19 cellular contexts compared by ENCODE assay signal in the genomic region with DNA sequence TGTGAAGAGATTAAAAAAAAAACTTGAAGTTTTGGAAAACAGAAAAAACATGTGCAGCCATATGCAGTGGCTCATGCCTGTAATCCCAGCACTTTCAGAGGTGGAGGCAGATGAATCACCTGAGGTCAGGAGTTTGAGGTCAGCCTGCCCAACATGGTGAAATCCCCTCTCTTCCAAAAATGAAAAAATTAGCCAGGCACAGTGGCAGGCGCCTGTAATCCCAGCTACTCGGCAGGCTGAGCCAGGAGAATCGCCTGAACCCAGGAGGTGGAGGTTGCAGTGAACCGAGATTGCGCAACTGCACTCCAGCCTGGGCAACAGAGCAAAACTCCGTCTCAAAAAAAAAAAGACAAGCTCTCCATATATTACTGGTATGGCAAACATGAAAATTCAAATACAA. TPM values are rescaled to one million over a fixed set of nuclear protein-coding genes. Genes with fewer than 3 reads are reported as not detected.
A peak's percentile ranks its signal among the peaks of the same experiment; 100 is the strongest.
DNase-seq lines count a peak whose midpoint lies in the region; FAIRE-seq and TF ChIP-seq lines count a peak whose summit lies in the region.
"Had no signal": no experiment of that assay in that cellular context is flagged by ENCODE, and none has a peak within 500 bp of the region (broad histone marks: within the 10 kb centered on the region; RNA-seq: fewer than 3 reads in every experiment).

No MANE protein-coding gene starts in this region.

- H3K36me3 Mint-ChIP-seq in MCF 10A (ENCODE audit: insufficient read depth, unreplicated experiment) = no peaks in the 10 kb centered on the region

- H3K9ac ChIP-seq in H1 (replicated peaks in 1 of 4; ENCODE audit: extremely low read depth in 1 of 4, low read depth in 3 of 4, low read length in 3 of 4) = no peak overlapping the region

- intact Hi-C loops in MCF 10A (cut with micrococcal nuclease) = no loop called here
- intact Hi-C loops in breast epithelium (cut with DNase I; ENCODE audit: low total_unique reads) = no loop called here
- intact Hi-C loops in thyroid gland (cut with DNase I) = no loop called here
- intact Hi-C loops in ovary (cut with DNase I) = no loop called here

- no peak overlapping the region for H4K5ac ChIP-seq in H1 (ENCODE audit: insufficient read length, low read depth, low read length)

- H4K20me1 ChIP-seq in H1 (replicated peaks in 1 of 2; ENCODE audit: control insufficient read depth in 1 of 2, insufficient read depth in 2 of 2, low read length in 2 of 2) = no peaks in the 10 kb centered on the region

- H3K27me3 ChIP-seq in breast epithelium (no peaks in the 10 kb centered on the region), H1 (replicated peaks in 1 of 4; ENCODE audit: control insufficient read depth in 3 of 4, extremely low read depth in 1 of 4, insufficient read depth in 3 of 4, low read length in 3 of 4) (peaks cover 0 to 2% (median 0%) of the 10 kb centered on the region in 4 experiments; a peak in 1 of 7 replicates), thyroid gland (no peaks in the 10 kb centered on the region), ovary (no peaks in the 10 kb centered on the region)

- CTCF ChIA-PET in MCF 10A (lab: Yijun Ruan, JAX) = interaction anchor here (0.6 kb wide), 1 partner anchor 1061 kb away, joined by 3 read pairs; no protein-coding TSS in a partner anchor
- CTCF ChIA-PET in H1 (lab: Charles Lee; ENCODE audit: partially characterized antibody) = interaction anchor here (0.6 to 2.0 kb wide), 7 partner anchors 8 to 1161 kb away, joined by 3 to 4 read pairs (median 4); a partner anchor contains a TSS

- no peak overlapping the region for H2BK15ac ChIP-seq in H1 (ENCODE audit: low read length)

- no peaks in the 10 kb centered on the region for H3K79me1 ChIP-seq in H1 (ENCODE audit: low read depth, low read length)

- no TSS peak for BruUV-seq in MCF 10A (replicated peaks; lab: Mats Ljungman, UMichigan)

- TF ChIP-seq CTCF in MCF 10A (IDR thresholded peaks at IDR 0.05; ENCODE audit: unreplicated experiment) = no peak
- TF ChIP-seq CTCF in breast epithelium (IDR thresholded peaks at IDR 0.05) = no peak
- no peak for TF ChIP-seq CTCF in H1 (IDR thresholded peaks at IDR 0.05; ENCODE audit: control extremely low read depth in 1 of 3, insufficient read depth in 1 of 3, low read depth in 1 of 3, low read length in 3 of 3)
- no peak for TF ChIP-seq CTCF in thyroid gland (IDR thresholded peaks at IDR 0.05)
- no peak for TF ChIP-seq CTCF in ovary (IDR thresholded peaks at IDR 0.05)

- no peak overlapping the region for H3K4me2 ChIP-seq in H1 (ENCODE audit: insufficient read depth in 1 of 2, low read depth in 2 of 2, low read length in 2 of 2)

- H3K4me1 ChIP-seq in breast epithelium = no peaks in the 10 kb centered on the region
- H3K4me1 ChIP-seq in H1 (replicated peaks in 1 of 4; ENCODE audit: control insufficient read depth in 3 of 4, insufficient read depth in 4 of 4, low read length in 3 of 4) = no peaks in the 10 kb centered on the region
- peaks cover 0 to 5% of the 10 kb centered on the region in 2 donors for H3K4me1 ChIP-seq in thyroid gland
- H3K4me1 ChIP-seq in ovary (ENCODE audit: insufficient read depth) = no peaks in the 10 kb centered on the region

- no peaks in the 10 kb centered on the region for H3K9me3 ChIP-seq in breast epithelium
- no peaks in the 10 kb centered on the region for H3K9me3 ChIP-seq in H1 (ENCODE audit: insufficient read depth in 2 of 2, low read depth in 1 of 2, low read length in 1 of 2)
- no peaks in the 10 kb centered on the region for H3K9me3 ChIP-seq in thyroid gland
- H3K9me3 ChIP-seq in ovary = no peaks in the 10 kb centered on the region
- H3K9me3 ChIP-seq: thoracic aorta had no signal

- no peaks in the 10 kb centered on the region for H3K79me2 ChIP-seq in H1 (ENCODE audit: control insufficient read depth in 1 of 2, insufficient read depth in 2 of 2, low read length in 2 of 2)

- H2BK20ac ChIP-seq in H1 (ENCODE audit: low read length) = no peak overlapping the region

- H3K23ac ChIP-seq in H1 (ENCODE audit: insufficient read length) = no peak overlapping the region

- TF ChIP-seq EP300 in H1 (IDR thresholded peaks at IDR 0.05; ENCODE audit: borderline replicate concordance in 1 of 2, low read depth in 2 of 2, low read length in 2 of 2) (no peak), ovary (IDR thresholded peaks at IDR 0.05) (no peak)

- no peak overlapping the region for H3K4me3 Mint-ChIP-seq in MCF 10A (ENCODE audit: unreplicated experiment)
- H3K4me3 Mint-ChIP-seq: activated naive CD8-positive, alpha-beta T cell; activated T-cell treated with anti-CD3 and anti-CD28 coated beads, Interleukin-2, amount 50 U/mL, for 4 hours; endodermal cell had no signal

- no peak overlapping the region for H3K27ac ChIP-seq in breast epithelium
- no peak overlapping the region for H3K27ac ChIP-seq in H1 (ENCODE audit: low read depth, low read length)
- no peak overlapping the region for H3K27ac ChIP-seq in thyroid gland
- H3K27ac ChIP-seq in ovary = no peak overlapping the region
- H3K27ac ChIP-seq: thoracic aorta had no signal

- DNase-seq in MCF 10A (ENCODE audit: unreplicated experiment) (peak; percentile 15), breast epithelium (ENCODE audit: low spot score in 2 of 2) (no peak), H1 (ENCODE audit: low read depth in 1 of 2, low spot score in 2 of 2) (no peak), thyroid gland (peak; percentile 24 to 49), kidney glomerular epithelial cell (lab: John Stamatoyannopoulos, UW) (no peak), ovary (no peak)
- DNase-seq: activated CD4-positive, alpha-beta T cell treated with anti-CD3 and anti-CD28 coated beads, Interleukin-2, amount 50 U/mL, for 4 hours; activated T-cell treated with anti-CD3 and anti-CD28 coated beads, Interleukin-2, amount 50 U/mL, for 4 hours; endodermal cell; HCEC 1CT; MM.1S; NCI-H748 treated with DMSO at 0.1 percent for 48 hours; nucleus accumbens; OCI-M1; SHP77 treated with DMSO at 0.1 percent for 48 hours; stimulated activated CD4-positive, alpha-beta T cell treated with anti-CD3 and anti-CD28 coated beads, Interleukin-12 subunit alpha, Interleukin-12 subunit beta, amount 100 ng/mL, for 4 hours; T-helper 1 cell had no signal

- no peak overlapping the region for H2BK5ac ChIP-seq in H1 (ENCODE audit: low read depth, low read length)

- POLR2A ChIA-PET in MCF 10A (lab: Yijun Ruan, JAX) (interaction anchor here (0.8 kb wide), 1 partner anchor 45 kb away, joined by 3 read pairs; a partner anchor contains a TSS), H1 (lab: Charles Lee; ENCODE audit: partially characterized antibody) (no interaction called here)

- TF ChIP-seq RAD21 in H1 (IDR thresholded peaks at IDR 0.05 in 1 of 2, conservative IDR thresholded peaks at IDR 0.05 in 1 of 2; ENCODE audit: low read depth in 2 of 2, low read length in 2 of 2) = no peak

- no peak overlapping the region for H4K91ac ChIP-seq in H1 (replicated peaks; ENCODE audit: insufficient read length, low read length)

- TF ChIP-seq POLR2A in breast epithelium (IDR thresholded peaks at IDR 0.05) (no peak), H1 (IDR thresholded peaks at IDR 0.05; ENCODE audit: control extremely low read depth in 1 of 2, low read depth in 2 of 2, low read length in 2 of 2) (no peak), thyroid gland (IDR thresholded peaks at IDR 0.05) (no peak), ovary (IDR thresholded peaks at IDR 0.05) (no peak)

- H3K56ac ChIP-seq in H1 (replicated peaks; ENCODE audit: insufficient read length, low read depth, low read length) = no peak overlapping the region

- H4K8ac ChIP-seq in H1 (ENCODE audit: extremely low read depth, insufficient read depth, low read length) = no peak overlapping the region; the same call in 1 of the 2 replicates

- FAIRE-seq in H1 (lab: Jason Lieb, UNC) = no peak

- H3K4me3 ChIP-seq in breast epithelium (no peak overlapping the region), H1 (ENCODE audit: extremely low read depth in 1 of 4, insufficient read depth in 2 of 4, low read depth in 3 of 4, low read length in 4 of 4) (no peak overlapping the region), thyroid gland (replicated peaks in 1 of 3) (no peak overlapping the region), ovary (no peak overlapping the region)
- H3K4me3 ChIP-seq: thoracic aorta had no signal

- H2AFZ ChIP-seq in H1 (ENCODE audit: low read length) = no peak overlapping the region

- H3K36me3 ChIP-seq in breast epithelium (no peaks in the 10 kb centered on the region), H1 (ENCODE audit: control insufficient read depth in 2 of 4, insufficient read depth in 4 of 4, low read length in 3 of 4) (no peaks in the 10 kb centered on the region), thyroid gland (no peaks in the 10 kb centered on the region), ovary (no peaks in the 10 kb centered on the region)
- H3K36me3 ChIP-seq: thoracic aorta had no signal

- no peak overlapping the region for H2BK120ac ChIP-seq in H1 (replicated peaks; ENCODE audit: low read depth, low read length)

- H3K27ac Mint-ChIP-seq in MCF 10A (ENCODE audit: low read depth, unreplicated experiment) = no peak overlapping the region
- H3K27ac Mint-ChIP-seq: activated naive CD8-positive, alpha-beta T cell; endodermal cell had no signal

- H3K27me3 Mint-ChIP-seq in MCF 10A (ENCODE audit: insufficient read depth, unreplicated experiment) = no peaks in the 10 kb centered on the region

- no peak overlapping the region for H3K4ac ChIP-seq in H1 (replicated peaks; ENCODE audit: insufficient read length, low read depth, low read length)

- H2BK12ac ChIP-seq in H1 (ENCODE audit: low read depth, low read length) = no peak overlapping the region

- H3K18ac ChIP-seq in H1 (ENCODE audit: extremely low read depth, low read length) = no peak overlapping the region

- H3K4me1 Mint-ChIP-seq in MCF 10A (ENCODE audit: insufficient read depth, unreplicated experiment) = no peaks in the 10 kb centered on the region
- H3K4me1 Mint-ChIP-seq: endodermal cell had no signal

- H2AK5ac ChIP-seq in H1 (ENCODE audit: low read depth, low read length) = no peak overlapping the region

- no peak overlapping the region for H3K14ac ChIP-seq in H1 (ENCODE audit: insufficient read length)

- no peaks in the 10 kb centered on the region for H3K9me3 Mint-ChIP-seq in MCF 10A (ENCODE audit: unreplicated experiment)
- H3K9me3 Mint-ChIP-seq: activated T-cell treated with anti-CD3 and anti-CD28 coated beads, Interleukin-2, amount 50 U/mL, for 4 hours; endodermal cell had no signal

- no peaks in the 10 kb centered on the region for H3K23me2 ChIP-seq in H1 (ENCODE audit: low read depth, low read length)

- WGBS in H1 (ENCODE audit: extremely low coverage in 1 of 2, insufficient coverage in 1 of 2, insufficient read length in 1 of 2, insufficient replicate concordance in 2 of 2, low coverage in 1 of 2, low lambda C conversion rate in 2 of 2, missing lambda C conversion rate in 1 of 2), 2 experiments = 90% methylated on average over 6 of the region's 6 CpGs; no CpG with 5 or more reads in 1 of the 2 experiments
- WGBS in thyroid gland, 2 donors = 53 to 64% methylated on average over 6 of the region's 6 CpGs
- WGBS in ovary, 3 donors = 84 to 92% (median 91%) methylated on average over 6 of the region's 6 CpGs

RNA-seq across cellular contexts. Expression of a gene that starts 7.6 kb away (rescaled TPM):
- total RNA-seq in MCF 10A (2022) (0.26 and 0.54 TPM in 2 replicates), breast epithelium (10 to 100 TPM in 1 of 3 donors, 1 to 10 TPM in 2; 4.3 to 12.3 (median 6.9) TPM), thyroid gland (10 to 100 TPM; 29.4 to 79.4 (median 42.4) TPM), ovary (10 to 100 TPM in 6 of 7 donors, 1 to 10 TPM in 1; 9.9 to 20.7 (median 13.6) TPM)
- 14.3 and 17.0 TPM in 2 replicates for total RNA-seq in H1 (2021; fragmentation: NEBNext Ultra II Directional; extraction: Animal tissue kit (Norgen Biotek cat#: 25700))
- polyA plus RNA-seq in H1 (2011; rRNA removed) (1.7 and 2.2 TPM in 2 replicates), ovary (1 to 10 TPM; 2.5 to 9.2 TPM)
- 2.6 TPM for polyA plus RNA-seq in H1 (2011; cell fraction: cytosol; rRNA removed)
- polyA plus RNA-seq in H1 (2011; cell fraction: nucleus; rRNA removed) = 4.4 TPM
- 3.1 to 7.0 TPM (median 4.1 TPM) in 4 replicates for polyA plus RNA-seq in H1 (2012, experiment 1 of 2)
- 1.2 TPM for polyA plus RNA-seq in H1 (2012, experiment 2 of 2)
- 5.3 TPM for polyA plus RNA-seq in H1 (2013, experiment 1 of 2)
- polyA plus RNA-seq in H1 (2013, experiment 2 of 2) = 4.6 TPM
- polyA minus RNA-seq in H1 (2011; rRNA and poly(A)+ RNA removed) = 20.6 and 22.5 TPM in 2 replicates
- 5.7 TPM for polyA minus RNA-seq in H1 (2011; cell fraction: cytosol; rRNA and poly(A)+ RNA removed)
- 70.0 TPM for polyA minus RNA-seq in H1 (2011; cell fraction: nucleus; rRNA and poly(A)+ RNA removed)

RNA-seq across cellular contexts. Expression of a gene that starts 8.9 kb away (rescaled TPM):
- total RNA-seq in MCF 10A (2022) (38.4 and 50.4 TPM in 2 replicates), breast epithelium (10 to 100 TPM; 41.1 to 50.5 (median 47.0) TPM), thyroid gland (10 to 100 TPM; 45.6 to 65.7 (median 62.0) TPM), ovary (10 to 100 TPM; 29.5 to 54.0 (median 42.8) TPM)
- total RNA-seq in H1 (2021; fragmentation: NEBNext Ultra II Directional; extraction: Animal tissue kit (Norgen Biotek cat#: 25700)) = 82.8 and 85.6 TPM in 2 replicates
- polyA plus RNA-seq in H1 (2011; rRNA removed) (58.5 and 101 TPM in 2 replicates), ovary (10 to 100 TPM; 34.8 to 53.7 TPM)
- 66.5 TPM for polyA plus RNA-seq in H1 (2011; cell fraction: cytosol; rRNA removed)
- polyA plus RNA-seq in H1 (2011; cell fraction: nucleus; rRNA removed) = 20.3 TPM
- polyA plus RNA-seq in H1 (2012, experiment 1 of 2) = 55.7 to 104 TPM (median 64.7 TPM) in 4 replicates
- 44.4 TPM for polyA plus RNA-seq in H1 (2012, experiment 2 of 2)
- 76.0 TPM for polyA plus RNA-seq in H1 (2013, experiment 1 of 2)
- polyA plus RNA-seq in H1 (2013, experiment 2 of 2) = 70.2 TPM
- polyA minus RNA-seq in H1 (2011; rRNA and poly(A)+ RNA removed) = 26.3 and 30.6 TPM in 2 replicates
- polyA minus RNA-seq in H1 (2011; cell fraction: cytosol; rRNA and poly(A)+ RNA removed) = 14.1 TPM
- 37.1 TPM for polyA minus RNA-seq in H1 (2011; cell fraction: nucleus; rRNA and poly(A)+ RNA removed)

RNA-seq across cellular contexts. Expression of a gene that starts 28.3 kb away (rescaled TPM):
- total RNA-seq in MCF 10A (2022) (33.5 and 34.9 TPM in 2 replicates), breast epithelium (10 to 100 TPM; 18.6 to 33.9 (median 23.9) TPM), thyroid gland (10 to 100 TPM; 24.1 to 31.7 (median 27.1) TPM), ovary (10 to 100 TPM; 16.9 to 26.3 (median 21.3) TPM)
- total RNA-seq in H1 (2021; fragmentation: NEBNext Ultra II Directional; extraction: Animal tissue kit (Norgen Biotek cat#: 25700)) = 33.7 and 36.2 TPM in 2 replicates
- polyA plus RNA-seq in H1 (2011; rRNA removed) (24.8 and 58.7 TPM in 2 replicates), ovary (10 to 100 TPM; 27.1 to 31.5 TPM)
- 37.2 TPM for polyA plus RNA-seq in H1 (2011; cell fraction: cytosol; rRNA removed)
- 7.4 TPM for polyA plus RNA-seq in H1 (2011; cell fraction: nucleus; rRNA removed)
- 33.1 to 60.1 TPM (median 40.5 TPM) in 4 replicates for polyA plus RNA-seq in H1 (2012, experiment 1 of 2)
- polyA plus RNA-seq in H1 (2012, experiment 2 of 2) = 29.6 TPM
- 62.5 TPM for polyA plus RNA-seq in H1 (2013, experiment 1 of 2)
- 65.6 TPM for polyA plus RNA-seq in H1 (2013, experiment 2 of 2)
- polyA minus RNA-seq in H1 (2011; rRNA and poly(A)+ RNA removed) = 18.7 and 20.1 TPM in 2 replicates
- 7.6 TPM for polyA minus RNA-seq in H1 (2011; cell fraction: cytosol; rRNA and poly(A)+ RNA removed)
- polyA minus RNA-seq in H1 (2011; cell fraction: nucleus; rRNA and poly(A)+ RNA removed) = 14.6 TPM

RNA-seq across cellular contexts. Expression of a gene that starts 45.4 kb away (rescaled TPM):
- 34.3 and 36.0 TPM in 2 replicates for total RNA-seq in MCF 10A (2022)
- total RNA-seq in breast epithelium = 100 to 1,000 TPM in 2 of 3 donors, 10 to 100 TPM in 1; 49.6 to 120 (median 107) TPM
- 44.2 and 44.9 TPM in 2 replicates for total RNA-seq in H1 (2021; fragmentation: NEBNext Ultra II Directional; extraction: Animal tissue kit (Norgen Biotek cat#: 25700))
- polyA plus RNA-seq in H1 (2011; rRNA removed) = 15.4 and 26.5 TPM in 2 replicates
- polyA plus RNA-seq in H1 (2011; cell fraction: cytosol; rRNA removed) = 39.2 TPM
- polyA plus RNA-seq in H1 (2011; cell fraction: nucleus; rRNA removed) = 66.3 TPM
- polyA plus RNA-seq in H1 (2012, experiment 1 of 2) = 30.5 to 34.8 TPM (median 32.2 TPM) in 4 replicates
- polyA plus RNA-seq in H1 (2012, experiment 2 of 2) = 8.5 TPM
- polyA plus RNA-seq in H1 (2013, experiment 1 of 2) = 36.2 TPM
- 30.6 TPM for polyA plus RNA-seq in H1 (2013, experiment 2 of 2)
- polyA minus RNA-seq in H1 (2011; rRNA and poly(A)+ RNA removed) = 27.5 and 30.2 TPM in 2 replicates
- polyA minus RNA-seq in H1 (2011; cell fraction: cytosol; rRNA and poly(A)+ RNA removed) = 27.7 TPM
- 64.7 TPM for polyA minus RNA-seq in H1 (2011; cell fraction: nucleus; rRNA and poly(A)+ RNA removed)
- 100 to 1,000 TPM in 2 of 4 donors, 10 to 100 TPM in 2; 72.9 to 125 (median 106) TPM for total RNA-seq in thyroid gland
- 10 to 100 TPM; 44.7 to 80.8 (median 55.7) TPM for total RNA-seq in ovary
- polyA plus RNA-seq in ovary = 10 to 100 TPM; 36.4 to 53.6 TPM

Comparison
In these comparisons a context has a peak if more than half of its experiments do, and no peak if none do; other contexts are left out.
1. DNase-seq: peak in MCF 10A (single experiment) and thyroid gland (2 of 2); none in breast epithelium (0 of 2), H1 (0 of 2), kidney glomerular epithelial cell (single experiment) and ovary (0 of 5).